Comparison of ENCODE assay signal across 12 cellular contexts in the genomic region with DNA sequence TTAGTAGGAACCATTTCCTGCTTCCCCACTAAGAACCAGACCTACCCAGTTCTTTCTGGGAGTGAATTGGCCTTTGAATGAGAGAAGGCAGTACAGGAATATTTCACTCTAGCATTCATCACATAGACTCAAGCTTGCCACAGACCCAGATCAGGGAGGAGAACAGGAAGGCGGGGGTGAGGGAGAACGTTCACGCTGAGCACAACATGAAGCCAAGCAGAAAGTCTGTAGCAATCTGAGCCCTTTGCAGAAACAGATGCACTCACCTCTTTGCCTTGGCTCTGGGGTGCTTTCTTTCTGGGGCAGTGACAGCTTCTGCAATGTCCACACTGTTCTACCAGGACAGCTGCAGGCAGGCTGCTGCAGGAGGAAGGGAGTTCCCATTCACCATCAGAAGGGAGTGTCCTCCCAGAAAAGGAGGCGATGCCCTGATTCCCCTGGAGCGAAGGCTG. TPM values are rescaled to one million over a fixed set of nuclear protein-coding genes. Genes with fewer than 3 reads are reported as not detected.
A peak's percentile ranks its signal among the peaks of the same experiment; 100 is the strongest.
DNase-seq lines count a peak whose midpoint lies in the region; ATAC-seq, FAIRE-seq and TF ChIP-seq lines count a peak whose summit lies in the region.
"Had no signal": no experiment of that assay in that cellular context is flagged by ENCODE, and none has a peak within 500 bp of the region (broad histone marks: within the 10 kb centered on the region; RNA-seq: fewer than 3 reads in every experiment).

No MANE protein-coding gene starts in this region.

- no peaks in the 10 kb centered on the region for H3F3A ChIP-seq in neural progenitor cell (ENCODE audit: low read depth)

- POLR2A ChIA-PET in activated CD4-positive, alpha-beta T cell treated with anti-CD3 and anti-CD28 coated beads for 36 hours (lab: Charles Lee) = no interaction called here
- POLR2A ChIA-PET in activated CD4-positive, alpha-beta T cell treated with anti-CD3 and anti-CD28 coated beads, Interleukin-2, amount 10 ng/mL, durations not matched to agents 7 days and 5 days (lab: Charles Lee) = no interaction called here

- no peaks in the 10 kb centered on the region for H3K4me1 Mint-ChIP-seq in activated CD4-positive, alpha-beta T cell treated with anti-CD3 and anti-CD28 coated beads for 36 hours
- H3K4me1 Mint-ChIP-seq in activated CD4-positive, alpha-beta T cell treated with anti-CD3 and anti-CD28 coated beads, Interleukin-2, amount 10 ng/mL, durations not matched to agents 7 days and 5 days = no peaks in the 10 kb centered on the region
- peaks cover 6% of the 10 kb centered on the region for H3K4me1 Mint-ChIP-seq in neural progenitor cell
- no peaks in the 10 kb centered on the region for H3K4me1 Mint-ChIP-seq in activated naive CD8-positive, alpha-beta T cell treated with anti-CD3 and anti-CD28 coated beads, Interleukin-2, amount 50 U/mL, for 24 hours

- H3K27ac ChIP-seq in neural progenitor cell = no peak overlapping the region
- H3K27ac ChIP-seq: colonic mucosa, SJSA1 had no signal

- no peaks in the 10 kb centered on the region for H3K36me3 ChIP-seq in neural progenitor cell
- H3K36me3 ChIP-seq: colonic mucosa, SJSA1 had no signal

- H3K27ac Mint-ChIP-seq in activated CD4-positive, alpha-beta T cell treated with anti-CD3 and anti-CD28 coated beads for 36 hours = no peak overlapping the region
- no peak overlapping the region for H3K27ac Mint-ChIP-seq in activated CD4-positive, alpha-beta T cell treated with anti-CD3 and anti-CD28 coated beads, Interleukin-2, amount 10 ng/mL, durations not matched to agents 7 days and 5 days
- no peak overlapping the region for H3K27ac Mint-ChIP-seq in neural progenitor cell
- no peak overlapping the region for H3K27ac Mint-ChIP-seq in activated naive CD8-positive, alpha-beta T cell treated with anti-CD3 and anti-CD28 coated beads, Interleukin-2, amount 50 U/mL, for 24 hours

- peaks cover 5% of the 10 kb centered on the region for H3K4me1 ChIP-seq in neural progenitor cell
- H3K4me1 ChIP-seq: colonic mucosa had no signal

- no peak overlapping the region for H3K4me2 ChIP-seq in neural progenitor cell

- no peak for ATAC-seq in activated CD4-positive, alpha-beta T cell treated with anti-CD3 and anti-CD28 coated beads for 36 hours
- ATAC-seq in esophagus mucosa (peak; percentile 31), HG02571 (IDR thresholded peaks at IDR 0.05; ENCODE audit: unreplicated experiment) (no peak), GM19455 (IDR thresholded peaks at IDR 0.05; ENCODE audit: unreplicated experiment) (no peak)
- ATAC-seq in activated naive CD8-positive, alpha-beta T cell treated with anti-CD3 and anti-CD28 coated beads, Interleukin-2, amount 50 U/mL, for 24 hours = no peak

- intact Hi-C loops in activated CD4-positive, alpha-beta T cell treated with anti-CD3 and anti-CD28 coated beads for 36 hours (cut with DNase I, micrococcal nuclease) = loop anchor here in 1 of 2 experiments (5.0 kb wide), 1 partner anchor 1005 kb away; no protein-coding TSS in a partner anchor

- DNase-seq in activated CD4-positive, alpha-beta T cell treated with anti-CD3 and anti-CD28 coated beads for 36 hours = peak; percentile 20
- DNase-seq in activated CD4-positive, alpha-beta T cell treated with anti-CD3 and anti-CD28 coated beads, Interleukin-2, amount 10 ng/mL, durations not matched to agents 7 days and 5 days = no peak
- DNase-seq in neural progenitor cell (ENCODE audit: low spot score) = no peak
- peak; percentile 8 for DNase-seq in urothelium cell line (ENCODE audit: low spot score)
- DNase-seq in activated naive CD8-positive, alpha-beta T cell treated with anti-CD3 and anti-CD28 coated beads, Interleukin-2, amount 50 U/mL, for 24 hours = no peak
- DNase-seq: ACHN, colonic mucosa, NCI-H2081 treated with DMSO at 0.1 percent for 48 hours had no signal

- no peaks in the 10 kb centered on the region for H3K27me3 Mint-ChIP-seq in activated CD4-positive, alpha-beta T cell treated with anti-CD3 and anti-CD28 coated beads for 36 hours
- H3K27me3 Mint-ChIP-seq in activated CD4-positive, alpha-beta T cell treated with anti-CD3 and anti-CD28 coated beads, Interleukin-2, amount 10 ng/mL, durations not matched to agents 7 days and 5 days = peaks cover 3% of the 10 kb centered on the region
- peaks cover 3% of the 10 kb centered on the region for H3K27me3 Mint-ChIP-seq in neural progenitor cell (ENCODE audit: insufficient read depth, low read depth)
- H3K27me3 Mint-ChIP-seq in activated naive CD8-positive, alpha-beta T cell treated with anti-CD3 and anti-CD28 coated beads, Interleukin-2, amount 50 U/mL, for 24 hours = peaks cover 5% of the 10 kb centered on the region

- no peak overlapping the region for H3K9ac ChIP-seq in neural progenitor cell

- no peak overlapping the region for H3K4me3 ChIP-seq in neural progenitor cell
- H3K4me3 ChIP-seq: colonic mucosa, SJSA1 had no signal

- no peak overlapping the region for H3K4me3 Mint-ChIP-seq in activated CD4-positive, alpha-beta T cell treated with anti-CD3 and anti-CD28 coated beads for 36 hours
- no peak overlapping the region for H3K4me3 Mint-ChIP-seq in activated CD4-positive, alpha-beta T cell treated with anti-CD3 and anti-CD28 coated beads, Interleukin-2, amount 10 ng/mL, durations not matched to agents 7 days and 5 days
- no peak overlapping the region for H3K4me3 Mint-ChIP-seq in neural progenitor cell
- no peak overlapping the region for H3K4me3 Mint-ChIP-seq in activated naive CD8-positive, alpha-beta T cell treated with anti-CD3 and anti-CD28 coated beads, Interleukin-2, amount 50 U/mL, for 24 hours

- H3K9me3 ChIP-seq in neural progenitor cell (ENCODE audit: low read depth) = no peaks in the 10 kb centered on the region
- H3K9me3 ChIP-seq: colonic mucosa, SJSA1 had no signal

- H2AFZ ChIP-seq in neural progenitor cell (replicated peaks) = peak overlapping the region; percentile 74

- no peaks in the 10 kb centered on the region for H3K9me3 Mint-ChIP-seq in activated CD4-positive, alpha-beta T cell treated with anti-CD3 and anti-CD28 coated beads for 36 hours (ENCODE audit: low read depth)
- H3K9me3 Mint-ChIP-seq in activated CD4-positive, alpha-beta T cell treated with anti-CD3 and anti-CD28 coated beads, Interleukin-2, amount 10 ng/mL, durations not matched to agents 7 days and 5 days = no peaks in the 10 kb centered on the region
- no peaks in the 10 kb centered on the region for H3K9me3 Mint-ChIP-seq in neural progenitor cell
- no peaks in the 10 kb centered on the region for H3K9me3 Mint-ChIP-seq in activated naive CD8-positive, alpha-beta T cell treated with anti-CD3 and anti-CD28 coated beads, Interleukin-2, amount 50 U/mL, for 24 hours

- H3K27me3 ChIP-seq in neural progenitor cell = no peaks in the 10 kb centered on the region
- H3K27me3 ChIP-seq: colonic mucosa, SJSA1 had no signal

- no peak for TF ChIP-seq CTCF in neural progenitor cell (IDR thresholded peaks at IDR 0.05)

- no peaks in the 10 kb centered on the region for H4K20me1 ChIP-seq in neural progenitor cell (ENCODE audit: low read depth)

- no peak for FAIRE-seq in urothelium cell line (lab: Jason Lieb, UNC)

- H3K36me3 Mint-ChIP-seq in activated CD4-positive, alpha-beta T cell treated with anti-CD3 and anti-CD28 coated beads for 36 hours (ENCODE audit: low read depth) = no peaks in the 10 kb centered on the region
- no peaks in the 10 kb centered on the region for H3K36me3 Mint-ChIP-seq in activated CD4-positive, alpha-beta T cell treated with anti-CD3 and anti-CD28 coated beads, Interleukin-2, amount 10 ng/mL, durations not matched to agents 7 days and 5 days (ENCODE audit: low read depth)
- H3K36me3 Mint-ChIP-seq in neural progenitor cell = no peaks in the 10 kb centered on the region
- no peaks in the 10 kb centered on the region for H3K36me3 Mint-ChIP-seq in activated naive CD8-positive, alpha-beta T cell treated with anti-CD3 and anti-CD28 coated beads, Interleukin-2, amount 50 U/mL, for 24 hours (ENCODE audit: low read depth)

- no peaks in the 10 kb centered on the region for H3K79me2 ChIP-seq in neural progenitor cell (ENCODE audit: low read depth)

- CTCF ChIA-PET in activated CD4-positive, alpha-beta T cell treated with anti-CD3 and anti-CD28 coated beads for 36 hours (lab: Charles Lee) = interaction anchor here (0.7 to 5.9 kb wide), 17 partner anchors 9 to 450 kb away, joined by 3 to 80 read pairs (median 8); no protein-coding TSS in a partner anchor
- CTCF ChIA-PET in activated CD4-positive, alpha-beta T cell treated with anti-CD3 and anti-CD28 coated beads, Interleukin-2, amount 10 ng/mL, durations not matched to agents 7 days and 5 days (lab: Charles Lee) = interaction anchor here (1.7 to 2.2 kb wide), 3 partner anchors 9 to 42 kb away, joined by 6 read pairs; no protein-coding TSS in a partner anchor

RNA-seq across cellular contexts. Expression of gene FGF1, which starts 11.5 kb away (rescaled TPM):
- not detected for total RNA-seq in activated CD4-positive, alpha-beta T cell treated with anti-CD3 and anti-CD28 coated beads for 36 hours
- not detected for total RNA-seq in activated CD4-positive, alpha-beta T cell treated with anti-CD3 and anti-CD28 coated beads, Interleukin-2, amount 10 ng/mL, durations not matched to agents 7 days and 5 days
- total RNA-seq in esophagus mucosa = 0.88 TPM
- total RNA-seq in neural progenitor cell (ENCODE audit: low replicate concordance) = not detected in 2 replicates

Comparison
In these comparisons a context has a peak if more than half of its experiments do, and no peak if none do; other contexts are left out.
1. DNase-seq: peak in activated CD4-positive, alpha-beta T cell treated with anti-CD3 and anti-CD28 coated beads for 36 hours (single experiment) and urothelium cell line (single experiment); none in activated CD4-positive, alpha-beta T cell treated with anti-CD3 and anti-CD28 coated beads, Interleukin-2, amount 10 ng/mL, durations not matched to agents 7 days and 5 days (single experiment), neural progenitor cell (single experiment) and activated naive CD8-positive, alpha-beta T cell treated with anti-CD3 and anti-CD28 coated beads, Interleukin-2, amount 50 U/mL, for 24 hours (single experiment).